12 cellular contexts compared by ENCODE assay signal in the genomic region with DNA sequence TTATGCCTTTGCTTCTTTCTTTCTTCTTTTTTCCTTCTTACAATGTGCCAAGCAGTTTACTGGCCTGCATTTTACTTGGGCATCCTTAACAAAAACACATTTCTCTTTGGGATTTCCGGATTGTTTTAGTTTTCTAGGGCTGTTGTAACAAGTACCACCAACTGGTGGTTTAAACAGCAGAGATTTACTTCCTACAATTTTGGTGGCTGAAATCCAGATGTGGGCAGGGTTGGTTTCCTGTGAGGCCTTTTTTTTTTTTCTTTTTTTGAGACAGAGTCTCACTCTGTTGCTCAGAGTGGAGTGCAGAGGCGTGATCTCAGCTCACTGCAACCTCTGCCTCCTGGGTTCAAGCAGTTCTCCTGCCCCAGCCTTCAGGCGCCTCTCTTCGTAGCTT. TPM values are rescaled to one million over a fixed set of nuclear protein-coding genes. Genes with fewer than 3 reads are reported as not detected.
DNase-seq lines count a peak whose midpoint lies in the region; ATAC-seq and TF ChIP-seq lines count a peak whose summit lies in the region.
"Had no signal": no experiment of that assay in that cellular context is flagged by ENCODE, and none has a peak within 500 bp of the region (broad histone marks: within the 10 kb centered on the region; RNA-seq: fewer than 3 reads in every experiment).

No MANE protein-coding gene starts in this region.

- POLR2A ChIA-PET in AG04450 (lab: Yijun Ruan, JAX) = no interaction called here

- H3K4me1 ChIP-seq in adipocyte (ENCODE audit: control insufficient read depth, insufficient read depth, low read length) = peaks cover 23% of the 10 kb centered on the region
- H3K4me1 ChIP-seq in body of pancreas = no peaks in the 10 kb centered on the region

- H3K36me3 ChIP-seq in adipocyte (ENCODE audit: control insufficient read depth, insufficient read depth, low read length, severe bottlenecking) (no peaks in the 10 kb centered on the region), body of pancreas (replicated peaks in 1 of 2; ENCODE audit: insufficient read depth in 1 of 2, low read depth in 2 of 2) (peaks cover 0 to 3% of the 10 kb centered on the region in 2 donors)

- peak overlapping the region; percentile 41 for H3K9ac ChIP-seq in adipocyte (ENCODE audit: low read length)

- H3K9me3 ChIP-seq in AG04450 (ENCODE audit: control insufficient read depth, insufficient read depth, low read length) (no peaks in the 10 kb centered on the region), adipocyte (ENCODE audit: control insufficient read depth, low read length) (no peaks in the 10 kb centered on the region), body of pancreas (no peaks in the 10 kb centered on the region)

- intact Hi-C loops in body of pancreas (cut with DNase I) = no loop called here

- H3K4me3 ChIP-seq in AG04450 (ENCODE audit: low read depth, low read length) (no peak overlapping the region), adipocyte (ENCODE audit: low read length) (no peak overlapping the region), body of pancreas (no peak overlapping the region)

- H3K27ac ChIP-seq in AG04450 (ENCODE audit: low read depth, low read length) (peak overlapping the region; percentile 31), body of pancreas (no peak overlapping the region)
- H3K27ac ChIP-seq: HL-60 had no signal

- H3K27me3 ChIP-seq in AG04450 (ENCODE audit: control insufficient read depth, insufficient read depth, low read length) = no peaks in the 10 kb centered on the region
- H3K27me3 ChIP-seq in adipocyte (replicated peaks; ENCODE audit: control insufficient read depth, insufficient read depth, low read length) = no peaks in the 10 kb centered on the region
- H3K27me3 ChIP-seq in body of pancreas = no peaks in the 10 kb centered on the region

- CTCF ChIA-PET in AG04450 (lab: Charles Lee) = no interaction called here

- DNase-seq in AG04450 (ENCODE audit: low read depth, low spot score) (no peak), GM04503 (ENCODE audit: low read depth) (peak; percentile 39), adipocyte (ENCODE audit: low read depth) (peak; percentile 70), iris pigment epithelial cell (ENCODE audit: low read depth) (peak; percentile 30), body of pancreas (no peak), NCI-H128 (lab: John Stamatoyannopoulos, UW; ENCODE audit: unreplicated experiment) (no peak)
- DNase-seq: DMS53, mesendoderm, NCI-H2171 had no signal

- no peak for TF ChIP-seq POLR2A in body of pancreas (IDR thresholded peaks at IDR 0.05)

- WGBS in body of pancreas, 2 donors = 81 to 82% methylated on average over 4 of the region's 4 CpGs

- TF ChIP-seq CTCF in AG04450 (IDR thresholded peaks at IDR 0.05; ENCODE audit: low read depth, low read length) (no peak), body of pancreas (IDR thresholded peaks at IDR 0.05) (no peak)

- ATAC-seq in body of pancreas = no peak
- no peak for ATAC-seq in GM21576 (IDR thresholded peaks at IDR 0.05; ENCODE audit: unreplicated experiment)
- no peak for ATAC-seq in GM19351 (IDR thresholded peaks at IDR 0.05; ENCODE audit: unreplicated experiment)

RNA-seq across cellular contexts. Expression of gene OR4B1, which starts 45.8 kb away (rescaled TPM):
- not detected in 2 replicates for polyA plus RNA-seq in AG04450 (2011; rRNA removed)
- polyA minus RNA-seq in AG04450 (2011; rRNA and poly(A)+ RNA removed) = not detected in 2 replicates
- not detected for total RNA-seq in body of pancreas

Comparison
In these comparisons a context has a peak if more than half of its experiments do, and no peak if none do; other contexts are left out.
1. DNase-seq: peak in GM04503 (single experiment), adipocyte (single experiment) and iris pigment epithelial cell (single experiment); none in AG04450 (single experiment), body of pancreas (0 of 4) and NCI-H128 (single experiment).